ENCODE assay signal across 2 cellular contexts in the genomic region with DNA sequence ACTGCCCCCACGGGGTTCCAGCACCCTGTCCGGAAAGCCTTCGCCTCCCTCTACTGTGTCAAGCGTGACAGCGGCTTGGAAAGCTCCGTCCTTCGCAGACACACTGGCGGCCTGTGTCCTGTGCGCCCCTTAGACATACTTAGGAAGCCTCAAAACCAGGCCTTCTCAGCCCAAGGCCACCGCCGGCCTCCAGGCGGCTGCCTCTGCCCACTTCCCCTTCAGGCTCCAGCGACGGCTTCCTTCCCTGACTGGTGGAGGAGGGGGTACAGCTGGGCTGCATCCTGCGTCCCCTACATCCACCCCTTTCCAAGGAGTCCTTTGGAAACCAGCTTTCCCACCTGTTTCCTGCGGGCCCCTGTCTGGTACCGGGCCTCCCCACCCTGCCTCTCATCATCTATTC.
TF ChIP-seq lines count a peak whose summit lies in the region.

No MANE protein-coding gene starts in this region.

TF ChIP-seq in SK-N-SH, 30 proteins besides CTCF, POLR2A, EP300 and RAD21 (continued from another document):
- TF ChIP-seq, protein P1, sequence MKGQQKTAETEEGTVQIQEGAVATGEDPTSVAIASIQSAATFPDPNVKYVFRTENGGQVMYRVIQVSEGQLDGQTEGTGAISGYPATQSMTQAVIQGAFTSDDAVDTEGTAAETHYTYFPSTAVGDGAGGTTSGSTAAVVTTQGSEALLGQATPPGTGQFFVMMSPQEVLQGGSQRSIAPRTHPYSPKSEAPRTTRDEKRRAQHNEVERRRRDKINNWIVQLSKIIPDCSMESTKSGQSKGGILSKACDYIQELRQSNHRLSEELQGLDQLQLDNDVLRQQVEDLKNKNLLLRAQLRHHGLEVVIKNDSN (IDR thresholded peaks at IDR 0.05; ENCODE audit: borderline replicate concordance, low read depth), result no peak
- TF ChIP-seq FOXM1 (IDR thresholded peaks at IDR 0.05; ENCODE audit: low read depth) (no peak), CHD2 (IDR thresholded peaks at IDR 0.05; ENCODE audit: low read length, partially characterized antibody) (no peak), FOXJ3 (CRISPR knock-in tag; IDR thresholded peaks at IDR 0.05) (no peak)
- TF ChIP-seq, protein P2, sequence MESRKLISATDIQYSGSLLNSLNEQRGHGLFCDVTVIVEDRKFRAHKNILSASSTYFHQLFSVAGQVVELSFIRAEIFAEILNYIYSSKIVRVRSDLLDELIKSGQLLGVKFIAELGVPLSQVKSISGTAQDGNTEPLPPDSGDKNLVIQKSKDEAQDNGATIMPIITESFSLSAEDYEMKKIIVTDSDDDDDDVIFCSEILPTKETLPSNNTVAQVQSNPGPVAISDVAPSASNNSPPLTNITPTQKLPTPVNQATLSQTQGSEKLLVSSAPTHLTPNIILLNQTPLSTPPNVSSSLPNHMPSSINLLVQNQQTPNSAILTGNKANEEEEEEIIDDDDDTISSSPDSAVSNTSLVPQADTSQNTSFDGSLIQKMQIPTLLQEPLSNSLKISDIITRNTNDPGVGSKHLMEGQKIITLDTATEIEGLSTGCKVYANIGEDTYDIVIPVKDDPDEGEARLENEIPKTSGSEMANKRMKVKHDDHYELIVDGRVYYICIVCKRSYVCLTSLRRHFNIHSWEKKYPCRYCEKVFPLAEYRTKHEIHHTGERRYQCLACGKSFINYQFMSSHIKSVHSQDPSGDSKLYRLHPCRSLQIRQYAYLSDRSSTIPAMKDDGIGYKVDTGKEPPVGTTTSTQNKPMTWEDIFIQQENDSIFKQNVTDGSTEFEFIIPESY (IDR thresholded peaks at IDR 0.05; ENCODE audit: borderline replicate concordance, low read depth), result no peak
- TF ChIP-seq, protein P3, sequence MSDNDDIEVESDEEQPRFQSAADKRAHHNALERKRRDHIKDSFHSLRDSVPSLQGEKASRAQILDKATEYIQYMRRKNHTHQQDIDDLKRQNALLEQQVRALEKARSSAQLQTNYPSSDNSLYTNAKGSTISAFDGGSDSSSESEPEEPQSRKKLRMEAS (IDR thresholded peaks at IDR 0.05; ENCODE audit: low read depth), result no peak

TF ChIP-seq in SK-N-SH treated with all-trans-retinoic acid at 6 μM for 48 hours, 23 proteins besides CTCF, POLR2A, EP300 and RAD21 (continued from another document):
- TF ChIP-seq, protein P4, sequence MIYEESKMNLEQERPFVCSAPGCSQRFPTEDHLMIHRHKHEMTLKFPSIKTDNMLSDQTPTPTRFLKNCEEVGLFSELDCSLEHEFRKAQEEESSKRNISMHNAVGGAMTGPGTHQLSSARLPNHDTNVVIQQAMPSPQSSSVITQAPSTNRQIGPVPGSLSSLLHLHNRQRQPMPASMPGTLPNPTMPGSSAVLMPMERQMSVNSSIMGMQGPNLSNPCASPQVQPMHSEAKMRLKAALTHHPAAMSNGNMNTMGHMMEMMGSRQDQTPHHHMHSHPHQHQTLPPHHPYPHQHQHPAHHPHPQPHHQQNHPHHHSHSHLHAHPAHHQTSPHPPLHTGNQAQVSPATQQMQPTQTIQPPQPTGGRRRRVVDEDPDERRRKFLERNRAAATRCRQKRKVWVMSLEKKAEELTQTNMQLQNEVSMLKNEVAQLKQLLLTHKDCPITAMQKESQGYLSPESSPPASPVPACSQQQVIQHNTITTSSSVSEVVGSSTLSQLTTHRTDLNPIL (CRISPR knock-in tag; IDR thresholded peaks at IDR 0.05; ENCODE audit: low read depth), result no peak
